Comparison of ENCODE assay signal across 26 cellular contexts in genomic region chr4:148935179-148935578, GRCh38.
"Had no signal": no experiment of that assay in that cellular context is flagged by ENCODE, and none has a peak within 500 bp of the region (broad histone marks: within the 10 kb centered on the region; RNA-seq: fewer than 3 reads in every experiment).

No MANE protein-coding gene starts in this region.

- H3K4me1 ChIP-seq: left lung, lower lobe of right lung, neural progenitor cell, parathyroid adenoma, psoas muscle, right atrium auricular region, tibial nerve, uterus had no signal

- H3K9ac ChIP-seq: neural progenitor cell, parathyroid adenoma had no signal

- H3K4me2 ChIP-seq: neural progenitor cell had no signal

- ATAC-seq: left colon; left lung; lower lobe of right lung; naive thymus-derived CD8-positive, alpha-beta T cell; psoas muscle; sciatic nerve; stimulated activated effector memory CD8-positive, alpha-beta T cell treated with anti-CD3 and anti-CD28 coated beads, Interleukin-12 subunit alpha, Interleukin-12 subunit beta, amount 100 ng/mL, for 72 hours; stimulated activated naive CD8-positive, alpha-beta T cell treated with anti-CD3 and anti-CD28 coated beads, Interleukin-15, amount 100 ng/mL, for 72 hours had no signal

- H3K27ac Mint-ChIP-seq: immature natural killer cell; naive thymus-derived CD8-positive, alpha-beta T cell; nephron progenitor cell; neural progenitor cell; stimulated activated effector memory CD8-positive, alpha-beta T cell treated with anti-CD3 and anti-CD28 coated beads, Interleukin-12 subunit alpha, Interleukin-12 subunit beta, amount 100 ng/mL, for 72 hours; stimulated activated naive CD8-positive, alpha-beta T cell treated with anti-CD3 and anti-CD28 coated beads, Interleukin-15, amount 100 ng/mL, for 72 hours; type B pancreatic cell had no signal

- H3K4me3 ChIP-seq: left lung, lower lobe of right lung, neural progenitor cell, psoas muscle, right atrium auricular region, skin epidermis, tibial nerve, uterus had no signal

- H3K4me3 Mint-ChIP-seq: immature natural killer cell; nephron progenitor cell; neural progenitor cell; stimulated activated effector memory CD8-positive, alpha-beta T cell treated with anti-CD3 and anti-CD28 coated beads, Interleukin-12 subunit alpha, Interleukin-12 subunit beta, amount 100 ng/mL, for 72 hours; stimulated activated naive CD8-positive, alpha-beta T cell treated with anti-CD3 and anti-CD28 coated beads, Interleukin-15, amount 100 ng/mL, for 72 hours; type B pancreatic cell had no signal

- H3K36me3 Mint-ChIP-seq: immature natural killer cell; neural progenitor cell; stimulated activated effector memory CD8-positive, alpha-beta T cell treated with anti-CD3 and anti-CD28 coated beads, Interleukin-12 subunit alpha, Interleukin-12 subunit beta, amount 100 ng/mL, for 72 hours; type B pancreatic cell had no signal

- H3K27me3 ChIP-seq: left lung, neural progenitor cell, neutrophil, right atrium auricular region, tibial nerve, uterus had no signal

- H3K27me3 Mint-ChIP-seq: stimulated activated naive CD8-positive, alpha-beta T cell treated with anti-CD3 and anti-CD28 coated beads, Interleukin-15, amount 100 ng/mL, for 72 hours had no signal

- H3K4me1 Mint-ChIP-seq: immature natural killer cell; naive thymus-derived CD8-positive, alpha-beta T cell; nephron progenitor cell; neural progenitor cell; stimulated activated effector memory CD8-positive, alpha-beta T cell treated with anti-CD3 and anti-CD28 coated beads, Interleukin-12 subunit alpha, Interleukin-12 subunit beta, amount 100 ng/mL, for 72 hours; stimulated activated naive CD8-positive, alpha-beta T cell treated with anti-CD3 and anti-CD28 coated beads, Interleukin-15, amount 100 ng/mL, for 72 hours had no signal

- H3K36me3 ChIP-seq: left lung, lower lobe of right lung, neural progenitor cell, neutrophil, right atrium auricular region, tibial nerve had no signal

- H3K9me3 ChIP-seq: neutrophil, psoas muscle, right atrium auricular region, uterus had no signal

- H3K27ac ChIP-seq: left lung, lower lobe of right lung, neural progenitor cell, neutrophil, parathyroid adenoma, psoas muscle, right atrium auricular region, skin epidermis, tibial nerve, uterus had no signal

- H2AFZ ChIP-seq: neural progenitor cell, parathyroid adenoma had no signal

- DNase-seq: hypothalamus; immature natural killer cell; kidney; left colon; left lung; lower lobe of right lung; mammary epithelial cell; mesenchymal stem cell; naive thymus-derived CD8-positive, alpha-beta T cell; nephron progenitor cell; occipital lobe; psoas muscle; stimulated activated CD4-positive, alpha-beta T cell treated with anti-CD3 and anti-CD28 coated beads, Interleukin-4, amount 100 ng/mL, for 24 hours; stimulated activated naive CD4-positive, alpha-beta T cell treated with Interleukin-2 at 50 U/mL for 16 hours; stimulated activated naive CD8-positive, alpha-beta T cell treated with anti-CD3 and anti-CD28 coated beads, Interleukin-15, amount 100 ng/mL, for 72 hours; substantia nigra; uterus had no signal

- H3K79me2 ChIP-seq: parathyroid adenoma had no signal
